ENCODE assay signal across 1 cellular context in the genomic region with DNA sequence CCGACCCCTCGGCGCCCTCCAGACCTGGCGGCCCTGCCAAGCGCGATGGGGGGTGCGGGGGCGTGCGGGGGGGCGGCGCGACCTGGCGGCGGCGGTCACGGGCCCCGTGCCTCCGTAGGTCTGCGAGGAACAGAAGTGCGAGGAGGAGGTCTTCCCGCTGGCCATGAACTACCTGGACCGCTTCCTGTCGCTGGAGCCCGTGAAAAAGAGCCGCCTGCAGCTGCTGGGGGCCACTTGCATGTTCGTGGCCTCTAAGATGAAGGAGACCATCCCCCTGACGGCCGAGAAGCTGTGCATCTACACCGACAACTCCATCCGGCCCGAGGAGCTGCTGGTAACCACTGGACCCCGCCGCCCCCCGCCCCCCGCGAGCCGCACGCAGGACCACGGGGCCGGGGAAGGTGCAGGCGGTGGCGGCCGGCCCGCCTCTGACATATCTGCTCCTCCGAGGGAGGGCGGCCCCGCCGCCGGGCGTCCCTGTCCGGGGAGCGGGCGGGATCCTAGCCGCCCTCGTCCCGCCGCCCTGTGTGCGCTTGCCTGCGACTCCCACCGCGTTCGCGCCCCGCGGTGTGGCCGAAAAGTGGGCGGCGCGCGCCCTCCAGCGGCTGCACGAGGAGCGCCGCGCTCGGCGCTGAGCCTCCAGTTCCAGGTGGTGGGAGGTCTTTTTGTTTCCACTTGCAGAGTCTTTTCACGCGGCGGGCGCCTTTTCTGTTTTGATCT.
A peak's percentile ranks its signal among the peaks of the same experiment; 100 is the strongest.
TF ChIP-seq lines count a peak whose summit lies in the region.

No MANE protein-coding gene starts in this region.

TF ChIP-seq in HepG2, 621 proteins besides CTCF, POLR2A, EP300 and RAD21 (continued from another document and continues in another):
- TF ChIP-seq ZNF691 (CRISPR knock-in tag; IDR thresholded peaks at IDR 0.05; ENCODE audit: borderline replicate concordance, low read depth): peak; percentile 62; the same call in 1 of the 2 replicates
- no peak; the same call in 1 of the 2 replicates for TF ChIP-seq ZFX (CRISPR knock-in tag; IDR thresholded peaks at IDR 0.05; ENCODE audit: low read depth)
- no peak for TF ChIP-seq SNAPC2 (CRISPR knock-in tag; IDR thresholded peaks at IDR 0.05)
- TF ChIP-seq, protein P1, sequence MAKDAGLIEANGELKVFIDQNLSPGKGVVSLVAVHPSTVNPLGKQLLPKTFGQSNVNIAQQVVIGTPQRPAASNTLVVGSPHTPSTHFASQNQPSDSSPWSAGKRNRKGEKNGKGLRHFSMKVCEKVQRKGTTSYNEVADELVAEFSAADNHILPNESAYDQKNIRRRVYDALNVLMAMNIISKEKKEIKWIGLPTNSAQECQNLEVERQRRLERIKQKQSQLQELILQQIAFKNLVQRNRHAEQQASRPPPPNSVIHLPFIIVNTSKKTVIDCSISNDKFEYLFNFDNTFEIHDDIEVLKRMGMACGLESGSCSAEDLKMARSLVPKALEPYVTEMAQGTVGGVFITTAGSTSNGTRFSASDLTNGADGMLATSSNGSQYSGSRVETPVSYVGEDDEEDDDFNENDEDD (CRISPR knock-in tag; IDR thresholded peaks at IDR 0.05; ENCODE audit: borderline replicate concordance): peak; percentile 82; the same call in 1 of the 2 replicates
- TF ChIP-seq SYNCRIP (IDR thresholded peaks at IDR 0.05; ENCODE audit: insufficient read depth, low read depth, low read length): no peak
- no peak for TF ChIP-seq ZBTB42 (CRISPR knock-in tag; IDR thresholded peaks at IDR 0.05)
- TF ChIP-seq ZNF773 (CRISPR knock-in tag; IDR thresholded peaks at IDR 0.05; ENCODE audit: borderline replicate concordance): no peak
- TF ChIP-seq, protein P2, sequence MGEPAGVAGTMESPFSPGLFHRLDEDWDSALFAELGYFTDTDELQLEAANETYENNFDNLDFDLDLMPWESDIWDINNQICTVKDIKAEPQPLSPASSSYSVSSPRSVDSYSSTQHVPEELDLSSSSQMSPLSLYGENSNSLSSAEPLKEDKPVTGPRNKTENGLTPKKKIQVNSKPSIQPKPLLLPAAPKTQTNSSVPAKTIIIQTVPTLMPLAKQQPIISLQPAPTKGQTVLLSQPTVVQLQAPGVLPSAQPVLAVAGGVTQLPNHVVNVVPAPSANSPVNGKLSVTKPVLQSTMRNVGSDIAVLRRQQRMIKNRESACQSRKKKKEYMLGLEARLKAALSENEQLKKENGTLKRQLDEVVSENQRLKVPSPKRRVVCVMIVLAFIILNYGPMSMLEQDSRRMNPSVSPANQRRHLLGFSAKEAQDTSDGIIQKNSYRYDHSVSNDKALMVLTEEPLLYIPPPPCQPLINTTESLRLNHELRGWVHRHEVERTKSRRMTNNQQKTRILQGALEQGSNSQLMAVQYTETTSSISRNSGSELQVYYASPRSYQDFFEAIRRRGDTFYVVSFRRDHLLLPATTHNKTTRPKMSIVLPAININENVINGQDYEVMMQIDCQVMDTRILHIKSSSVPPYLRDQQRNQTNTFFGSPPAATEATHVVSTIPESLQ (CRISPR knock-in tag; conservative IDR thresholded peaks at IDR 0.05): no peak
- no peak for TF ChIP-seq ATF1 (CRISPR knock-in tag; IDR thresholded peaks at IDR 0.05)
- no peak for TF ChIP-seq ZNF136 (CRISPR knock-in tag; IDR thresholded peaks at IDR 0.05; ENCODE audit: low read depth)
- TF ChIP-seq ZNF577 (CRISPR knock-in tag; IDR thresholded peaks at IDR 0.05; ENCODE audit: borderline replicate concordance, low read depth): no peak
- TF ChIP-seq ZNF780A (CRISPR knock-in tag; IDR thresholded peaks at IDR 0.05): no peak
- no peak for TF ChIP-seq U2AF1 (optimal IDR thresholded peaks at IDR 0.05; ENCODE audit: low read depth, low read length)
- no peak for TF ChIP-seq E2F1 (CRISPR knock-in tag; IDR thresholded peaks at IDR 0.05)
- no peak for TF ChIP-seq HNRNPLL (IDR thresholded peaks at IDR 0.05; ENCODE audit: low read depth, low read length, poor library complexity, severe bottlenecking)
- TF ChIP-seq POGZ (CRISPR knock-in tag; IDR thresholded peaks at IDR 0.05): no peak
- no peak for TF ChIP-seq ZFP62 (CRISPR knock-in tag; IDR thresholded peaks at IDR 0.05)
- no peak for TF ChIP-seq RFX1 (IDR thresholded peaks at IDR 0.05)
- TF ChIP-seq, protein P3, sequence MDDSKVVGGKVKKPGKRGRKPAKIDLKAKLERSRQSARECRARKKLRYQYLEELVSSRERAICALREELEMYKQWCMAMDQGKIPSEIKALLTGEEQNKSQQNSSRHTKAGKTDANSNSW (CRISPR knock-in tag; IDR thresholded peaks at IDR 0.05; ENCODE audit: borderline replicate concordance): 0 out of 2 replicates have a peak, but pooled peaks have one; percentile 42
- no peak for TF ChIP-seq ZNF354B (CRISPR knock-in tag; IDR thresholded peaks at IDR 0.05)
- TF ChIP-seq ZBTB8A (CRISPR knock-in tag; IDR thresholded peaks at IDR 0.05; ENCODE audit: borderline replicate concordance, low read depth): no peak
- no peak for TF ChIP-seq ZNF670 (CRISPR knock-in tag; IDR thresholded peaks at IDR 0.05; ENCODE audit: borderline replicate concordance)
- no peak for TF ChIP-seq HDAC2 (CRISPR knock-in tag; IDR thresholded peaks at IDR 0.05)
- no peak for TF ChIP-seq SNAI1 (CRISPR knock-in tag; IDR thresholded peaks at IDR 0.05; ENCODE audit: borderline replicate concordance)
- TF ChIP-seq RFXANK (CRISPR knock-in tag; IDR thresholded peaks at IDR 0.05): no peak
- TF ChIP-seq TBL1XR1 (IDR thresholded peaks at IDR 0.05; ENCODE audit: borderline replicate concordance, low read length, partially characterized antibody): no peak
- no peak for TF ChIP-seq ZNF10 (CRISPR knock-in tag; IDR thresholded peaks at IDR 0.05; ENCODE audit: borderline replicate concordance, low read depth)
- TF ChIP-seq MXI1 (IDR thresholded peaks at IDR 0.05; ENCODE audit: borderline replicate concordance, low read depth, low read length): peak; percentile 39; the same call in 1 of the 3 replicates
- no peak for TF ChIP-seq SSRP1 (CRISPR knock-in tag; IDR thresholded peaks at IDR 0.05)
- no peak for TF ChIP-seq HNRNPK (IDR thresholded peaks at IDR 0.05; ENCODE audit: low read depth, low read length, poor library complexity, severe bottlenecking)
- TF ChIP-seq, protein P4, sequence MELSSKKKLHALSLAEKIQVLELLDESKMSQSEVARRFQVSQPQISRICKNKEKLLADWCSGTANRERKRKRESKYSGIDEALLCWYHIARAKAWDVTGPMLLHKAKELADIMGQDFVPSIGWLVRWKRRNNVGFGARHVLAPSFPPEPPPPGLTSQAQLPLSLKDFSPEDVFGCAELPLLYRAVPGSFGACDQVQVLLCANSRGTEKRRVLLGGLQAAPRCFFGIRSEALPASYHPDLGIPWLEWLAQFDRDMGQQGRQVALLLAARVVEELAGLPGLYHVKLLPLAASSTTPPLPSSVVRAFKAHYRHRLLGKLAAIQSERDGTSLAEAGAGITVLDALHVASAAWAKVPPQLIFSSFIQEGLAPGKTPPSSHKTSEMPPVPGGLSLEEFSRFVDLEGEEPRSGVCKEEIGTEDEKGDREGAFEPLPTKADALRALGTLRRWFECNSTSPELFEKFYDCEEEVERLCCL (CRISPR knock-in tag; IDR thresholded peaks at IDR 0.05; ENCODE audit: borderline replicate concordance): no peak
- no peak for TF ChIP-seq BCL6 (CRISPR knock-in tag; IDR thresholded peaks at IDR 0.05)
- TF ChIP-seq, protein P5, sequence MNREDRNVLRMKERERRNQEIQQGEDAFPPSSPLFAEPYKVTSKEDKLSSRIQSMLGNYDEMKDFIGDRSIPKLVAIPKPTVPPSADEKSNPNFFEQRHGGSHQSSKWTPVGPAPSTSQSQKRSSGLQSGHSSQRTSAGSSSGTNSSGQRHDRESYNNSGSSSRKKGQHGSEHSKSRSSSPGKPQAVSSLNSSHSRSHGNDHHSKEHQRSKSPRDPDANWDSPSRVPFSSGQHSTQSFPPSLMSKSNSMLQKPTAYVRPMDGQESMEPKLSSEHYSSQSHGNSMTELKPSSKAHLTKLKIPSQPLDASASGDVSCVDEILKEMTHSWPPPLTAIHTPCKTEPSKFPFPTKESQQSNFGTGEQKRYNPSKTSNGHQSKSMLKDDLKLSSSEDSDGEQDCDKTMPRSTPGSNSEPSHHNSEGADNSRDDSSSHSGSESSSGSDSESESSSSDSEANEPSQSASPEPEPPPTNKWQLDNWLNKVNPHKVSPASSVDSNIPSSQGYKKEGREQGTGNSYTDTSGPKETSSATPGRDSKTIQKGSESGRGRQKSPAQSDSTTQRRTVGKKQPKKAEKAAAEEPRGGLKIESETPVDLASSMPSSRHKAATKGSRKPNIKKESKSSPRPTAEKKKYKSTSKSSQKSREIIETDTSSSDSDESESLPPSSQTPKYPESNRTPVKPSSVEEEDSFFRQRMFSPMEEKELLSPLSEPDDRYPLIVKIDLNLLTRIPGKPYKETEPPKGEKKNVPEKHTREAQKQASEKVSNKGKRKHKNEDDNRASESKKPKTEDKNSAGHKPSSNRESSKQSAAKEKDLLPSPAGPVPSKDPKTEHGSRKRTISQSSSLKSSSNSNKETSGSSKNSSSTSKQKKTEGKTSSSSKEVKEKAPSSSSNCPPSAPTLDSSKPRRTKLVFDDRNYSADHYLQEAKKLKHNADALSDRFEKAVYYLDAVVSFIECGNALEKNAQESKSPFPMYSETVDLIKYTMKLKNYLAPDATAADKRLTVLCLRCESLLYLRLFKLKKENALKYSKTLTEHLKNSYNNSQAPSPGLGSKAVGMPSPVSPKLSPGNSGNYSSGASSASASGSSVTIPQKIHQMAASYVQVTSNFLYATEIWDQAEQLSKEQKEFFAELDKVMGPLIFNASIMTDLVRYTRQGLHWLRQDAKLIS (CRISPR knock-in tag; IDR thresholded peaks at IDR 0.05): 0 out of 2 replicates have a peak, but pooled peaks have one; percentile 62
- TF ChIP-seq KMT2B (CRISPR knock-in tag; IDR thresholded peaks at IDR 0.05): no peak
- no peak; the same call in 1 of the 2 replicates for TF ChIP-seq ZNF589 (CRISPR knock-in tag; conservative IDR thresholded peaks at IDR 0.05)
- TF ChIP-seq, protein P6, sequence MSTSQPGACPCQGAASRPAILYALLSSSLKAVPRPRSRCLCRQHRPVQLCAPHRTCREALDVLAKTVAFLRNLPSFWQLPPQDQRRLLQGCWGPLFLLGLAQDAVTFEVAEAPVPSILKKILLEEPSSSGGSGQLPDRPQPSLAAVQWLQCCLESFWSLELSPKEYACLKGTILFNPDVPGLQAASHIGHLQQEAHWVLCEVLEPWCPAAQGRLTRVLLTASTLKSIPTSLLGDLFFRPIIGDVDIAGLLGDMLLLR (CRISPR knock-in tag; IDR thresholded peaks at IDR 0.05): no peak
- TF ChIP-seq ZFP82 (CRISPR knock-in tag; IDR thresholded peaks at IDR 0.05; ENCODE audit: borderline replicate concordance): no peak
- TF ChIP-seq TFE3 (CRISPR knock-in tag; IDR thresholded peaks at IDR 0.05): no peak
- TF ChIP-seq FUBP1 (CRISPR knock-in tag; IDR thresholded peaks at IDR 0.05; ENCODE audit: borderline replicate concordance): no peak
- no peak for TF ChIP-seq SIN3A (IDR thresholded peaks at IDR 0.05; ENCODE audit: borderline replicate concordance, low read depth, low read length)
- no peak for TF ChIP-seq ELK4 (CRISPR knock-in tag; IDR thresholded peaks at IDR 0.05; ENCODE audit: borderline replicate concordance)
- no peak for TF ChIP-seq TFAP4 (IDR thresholded peaks at IDR 0.05; ENCODE audit: borderline replicate concordance, low read depth)
- TF ChIP-seq CHD4 (IDR thresholded peaks at IDR 0.05; ENCODE audit: borderline replicate concordance, low read length): no peak
